Comparison of ENCODE assay signal across 8 cellular contexts in the genomic region with DNA sequence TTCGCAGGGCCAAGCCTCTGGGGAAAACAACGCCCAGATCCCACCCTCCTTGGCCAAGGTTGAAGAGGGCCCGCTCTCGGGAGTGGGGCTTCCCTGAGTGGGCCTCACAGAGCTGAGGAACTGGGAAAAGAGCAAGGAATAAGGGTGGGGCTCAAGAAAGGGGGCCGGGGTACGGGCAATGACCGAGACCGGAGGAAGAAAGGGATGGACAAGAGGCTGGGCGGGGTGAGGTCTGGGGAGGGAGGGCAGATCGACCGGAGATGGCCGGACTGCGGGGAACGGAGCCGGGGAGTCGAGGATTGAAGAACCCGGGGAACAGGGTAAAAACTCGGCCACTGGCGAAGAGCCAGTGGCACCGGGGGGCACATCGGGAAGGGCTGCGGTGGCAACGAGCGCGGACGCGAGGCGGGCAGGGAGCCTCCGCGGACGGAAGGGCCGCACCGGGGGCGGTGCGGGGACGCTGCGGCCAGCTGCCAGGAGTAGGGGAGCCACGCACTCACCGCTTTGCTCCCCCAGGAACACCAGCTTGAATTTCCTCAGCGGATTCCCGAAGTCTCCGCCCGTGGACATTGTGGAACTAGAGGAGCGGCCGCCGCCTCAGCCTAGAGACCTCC. TPM values are rescaled to one million over a fixed set of nuclear protein-coding genes. Genes with fewer than 3 reads are reported as not detected.
DNase-seq lines count a peak whose midpoint lies in the region; ATAC-seq, FAIRE-seq and TF ChIP-seq lines count a peak whose summit lies in the region.

No MANE protein-coding gene starts in this region.

- peak overlapping the region; percentile 96 for H3K4me3 ChIP-seq in Loucy (ENCODE audit: low read length, poor library complexity, severe bottlenecking)
- H3K4me3 ChIP-seq in cardiac muscle cell: peak overlapping the region; percentile 89
- peak overlapping the region; percentile 72 to 100 (median 82) for H3K4me3 ChIP-seq in pancreas

- no peaks in the 10 kb centered on the region for H3K27me3 Mint-ChIP-seq in activated naive CD8-positive, alpha-beta T cell

- no peak for FAIRE-seq in pancreas (lab: Jason Lieb, UNC)

- DNase-seq in D341Med (ENCODE audit: low spot score) (peak; percentile 64), cardiac muscle cell (ENCODE audit: low read depth in 1 of 2, low spot score in 1 of 2) (peak; percentile 34 to 52), pancreas (peak; percentile 46 to 87 (median 68)), NCI-H510A treated with DMSO at 0.1 percent for 48 hours (lab: John Stamatoyannopoulos, UW) (no peak), AML-193 (lab: John Stamatoyannopoulos, UW) (no peak)

- no peaks in the 10 kb centered on the region for H3F3A ChIP-seq in Loucy (ENCODE audit: low read depth)

- H3K9me3 ChIP-seq in Loucy (ENCODE audit: insufficient read depth, low read depth, low read length) (no peaks in the 10 kb centered on the region), cardiac muscle cell (ENCODE audit: low read depth) (no peaks in the 10 kb centered on the region), pancreas (no peaks in the 10 kb centered on the region)

- H3K79me2 ChIP-seq in Loucy (ENCODE audit: insufficient read depth, low read length): peaks cover 54% of the 10 kb centered on the region

- H3K9ac ChIP-seq in Loucy (ENCODE audit: low read depth, low read length, poor library complexity, severe bottlenecking): peak overlapping the region; percentile 84

- H3K9me3 Mint-ChIP-seq in activated naive CD8-positive, alpha-beta T cell (ENCODE audit: low read depth): no peaks in the 10 kb centered on the region

- no peak for TF ChIP-seq CTCF in Loucy (conservative IDR thresholded peaks at IDR 0.05; ENCODE audit: low read length)
- no peak for TF ChIP-seq CTCF in cardiac muscle cell (IDR thresholded peaks at IDR 0.05; ENCODE audit: low read depth, low read length)
- no peak for TF ChIP-seq CTCF in pancreas (IDR thresholded peaks at IDR 0.05)

- H3K36me3 ChIP-seq in Loucy (ENCODE audit: insufficient read depth, low read length): no peaks in the 10 kb centered on the region
- H3K36me3 ChIP-seq in cardiac muscle cell: no peaks in the 10 kb centered on the region
- H3K36me3 ChIP-seq in pancreas: no peaks in the 10 kb centered on the region

- H3K4me3 Mint-ChIP-seq in activated naive CD8-positive, alpha-beta T cell: peak overlapping the region; percentile 96

- H3K4me1 ChIP-seq in Loucy (ENCODE audit: insufficient read depth, low read length, poor library complexity, severe bottlenecking) (peaks cover 28% of the 10 kb centered on the region), cardiac muscle cell (ENCODE audit: low read depth) (peaks cover 17% of the 10 kb centered on the region), pancreas (peaks cover 11 to 19% (median 14%) of the 10 kb centered on the region in 3 donors)

- peaks cover 34% of the 10 kb centered on the region for H4K20me1 ChIP-seq in Loucy (ENCODE audit: insufficient read depth, low read length, poor library complexity, severe bottlenecking)

- H2AFZ ChIP-seq in Loucy (ENCODE audit: low read length): peak overlapping the region; percentile 77

- H3K4me1 Mint-ChIP-seq in activated naive CD8-positive, alpha-beta T cell (ENCODE audit: low read depth): peaks cover 30% of the 10 kb centered on the region

- H3K27ac ChIP-seq in cardiac muscle cell: peak overlapping the region; percentile 89
- H3K27ac ChIP-seq in pancreas: peak overlapping the region; percentile 96 to 98 (median 96)

- no peaks in the 10 kb centered on the region for H3K9me2 ChIP-seq in Loucy (replicated peaks; ENCODE audit: low read depth, low read length)

- H3K4me2 ChIP-seq in Loucy (ENCODE audit: low read depth, low read length, poor library complexity, severe bottlenecking): peak overlapping the region; percentile 96

- 0% methylated on average over 46 of the region's 46 CpGs for WGBS in pancreas, 2 donors

- peak overlapping the region; percentile 76 for H3K27ac Mint-ChIP-seq in activated naive CD8-positive, alpha-beta T cell

- intact Hi-C loops in pancreas (cut with DNase I): no loop called here

- H3K36me3 Mint-ChIP-seq in activated naive CD8-positive, alpha-beta T cell: peaks cover 2% of the 10 kb centered on the region

- H3K27me3 ChIP-seq in Loucy (ENCODE audit: insufficient read depth, low read length, poor library complexity, severe bottlenecking) (no peaks in the 10 kb centered on the region), cardiac muscle cell (no peaks in the 10 kb centered on the region), pancreas (no peaks in the 10 kb centered on the region)

- peak; percentile 4 for ATAC-seq in GM21619 (IDR thresholded peaks at IDR 0.05; ENCODE audit: unreplicated experiment)
- peak; percentile 18 to 36 (median 29) for ATAC-seq in pancreas

RNA-seq across cellular contexts. Expression of gene RAB6A, which starts 0.7 kb away (rescaled TPM):
- total RNA-seq in cardiac muscle cell (173 and 218 TPM in 2 replicates), pancreas (10 to 100 TPM; 44.4 to 80.5 (median 57.9) TPM)
- polyA plus RNA-seq in cardiac muscle cell (110 and 119 TPM in 2 replicates), pancreas (10 to 100 TPM; 19.2 to 29.7 TPM)

RNA-seq across cellular contexts. Expression of gene MRPL48, which starts 27.5 kb away (rescaled TPM):
- total RNA-seq in cardiac muscle cell: 18.2 and 32.0 TPM in 2 replicates
- polyA plus RNA-seq in cardiac muscle cell: 65.9 and 72.9 TPM in 2 replicates
- 10 to 100 TPM; 11.8 to 19.4 (median 17.1) TPM for total RNA-seq in pancreas
- polyA plus RNA-seq in pancreas: 10 to 100 TPM; 19.4 to 22.5 TPM

Comparison
In these comparisons a context has a peak if more than half of its experiments do, and no peak if none do; other contexts are left out.
1. DNase-seq: peak in D341Med (single experiment), cardiac muscle cell (2 of 2) and pancreas (6 of 6); none in NCI-H510A treated with DMSO at 0.1 percent for 48 hours (single experiment) and AML-193 (0 of 2).
2. Peak in every context shown above with its lines, with median percentiles within 50 percentile points of each other: H3K4me3 ChIP-seq.